In genomic region chr2:113162869-113163268, GRCh38 we compare ENCODE assay signal across 22 cellular contexts. TPM values are rescaled to one million over a fixed set of nuclear protein-coding genes. Genes with fewer than 3 reads are reported as not detected.
"Had no signal": no experiment of that assay in that cellular context is flagged by ENCODE, and none has a peak within 500 bp of the region (broad histone marks: within the 10 kb centered on the region; RNA-seq: fewer than 3 reads in every experiment).

No MANE protein-coding gene starts in this region.

- H3K4me2 ChIP-seq: neural progenitor cell had no signal

- DNase-seq: effector memory CD4-positive, alpha-beta T cell; gastrocnemius medialis; heart right ventricle; islet precursor cell; nucleus accumbens; ovary; small intestine; stimulated activated CD4-positive, alpha-beta T cell treated with anti-CD3 and anti-CD28 coated beads, Interleukin-12 subunit alpha, Interleukin-12 subunit beta, amount 100 ng/mL, for 4 hours; stimulated activated naive CD8-positive, alpha-beta T cell treated with anti-CD3 and anti-CD28 coated beads, Interleukin-15, Interleukin-2, amounts not matched to agents 100 U/mL and 50 U/mL, for 24 hours; thyroid gland; upper lobe of left lung; uterus had no signal

- H3K4me3 Mint-ChIP-seq: natural killer cell treated with Interleukin-12 subunit alpha and Interleukin-12 subunit beta and Interleukin-15 and Interleukin-18, amount 100 ng/mL, for 72 hours; neural progenitor cell had no signal

- H3K9me3 Mint-ChIP-seq: natural killer cell treated with Interleukin-12 subunit alpha and Interleukin-12 subunit beta and Interleukin-15 and Interleukin-18, amount 100 ng/mL, for 72 hours; neural progenitor cell had no signal

- H3K27me3 ChIP-seq: ovary, right atrium auricular region, thyroid gland, upper lobe of left lung, uterus had no signal

- H2AFZ ChIP-seq: neural progenitor cell had no signal

- FAIRE-seq: endometrium, small intestine had no signal

- H3K27ac ChIP-seq: epithelial cell of prostate, esophagus muscularis mucosa, gastrocnemius medialis, heart right ventricle, neural progenitor cell, ovary, right atrium auricular region, suprapubic skin, thyroid gland, upper lobe of left lung, uterus had no signal

- H3K36me3 ChIP-seq: esophagus muscularis mucosa, gastrocnemius medialis, heart right ventricle, neural progenitor cell, ovary, right atrium auricular region, suprapubic skin, thyroid gland, upper lobe of left lung, uterus had no signal

- H3K27ac Mint-ChIP-seq: natural killer cell treated with Interleukin-12 subunit alpha and Interleukin-12 subunit beta and Interleukin-15 and Interleukin-18, amount 100 ng/mL, for 72 hours; neural progenitor cell had no signal

- H3K9ac ChIP-seq: neural progenitor cell had no signal

- H3K36me3 Mint-ChIP-seq: natural killer cell treated with Interleukin-12 subunit alpha and Interleukin-12 subunit beta and Interleukin-15 and Interleukin-18, amount 100 ng/mL, for 72 hours; neural progenitor cell had no signal

- ATAC-seq: gastrocnemius medialis; heart right ventricle; left lobe of liver; mucosa of descending colon; natural killer cell treated with Interleukin-12 subunit alpha and Interleukin-12 subunit beta and Interleukin-15 and Interleukin-18, amount 100 ng/mL, for 72 hours; stimulated activated naive CD8-positive, alpha-beta T cell treated with anti-CD3 and anti-CD28 coated beads, Interleukin-15, Interleukin-2, amounts not matched to agents 100 U/mL and 50 U/mL, for 24 hours had no signal

- H3K4me3 ChIP-seq: esophagus muscularis mucosa, gastrocnemius medialis, heart right ventricle, mucosa of descending colon, neural progenitor cell, ovary, right atrium auricular region, suprapubic skin, thyroid gland, upper lobe of left lung, uterus had no signal

- H3K4me1 ChIP-seq: gastrocnemius medialis, right atrium auricular region, uterus had no signal

- H3K9me3 ChIP-seq: esophagus muscularis mucosa, gastrocnemius medialis, heart right ventricle, mucosa of descending colon, ovary, right atrium auricular region, suprapubic skin, thyroid gland, upper lobe of left lung, uterus had no signal

RNA-seq across cellular contexts. Expression of gene IL1RN, which starts 35.5 kb away (rescaled TPM):
- total RNA-seq: fibroblast of villous mesenchyme had no signal
